In genomic region chr2:213147550-213147949, GRCh38 we compare ENCODE assay signal across 15 cellular contexts. TPM values are rescaled to one million over a fixed set of nuclear protein-coding genes. Genes with fewer than 3 reads are reported as not detected.
DNase-seq lines count a peak whose midpoint lies in the region; ATAC-seq and TF ChIP-seq lines count a peak whose summit lies in the region.
"Had no signal": no experiment of that assay in that cellular context is flagged by ENCODE, and none has a peak within 500 bp of the region (broad histone marks: within the 10 kb centered on the region; RNA-seq: fewer than 3 reads in every experiment).

No MANE protein-coding gene starts in this region.

- no peak overlapping the region for H3K4me3 ChIP-seq in gastrocnemius medialis

- POLR2A ChIA-PET in activated CD4-positive, alpha-beta memory T cell treated with anti-CD3 and anti-CD28 coated beads for 36 hours (lab: Charles Lee), result interaction anchor here (0.6 kb wide), 1 partner anchor 461 kb away, joined by 4 read pairs; no protein-coding TSS in a partner anchor
- POLR2A ChIA-PET in activated CD4-positive, alpha-beta memory T cell treated with anti-CD3 and anti-CD28 coated beads, Interleukin-2, amount 10 ng/mL, durations not matched to agents 7 days and 5 days (lab: Charles Lee), result no interaction called here
- POLR2A ChIA-PET in activated CD8-positive, alpha-beta T cell treated with anti-CD3 and anti-CD28 coated beads, Interleukin-2, amount 10 ng/mL, durations not matched to agents 7 days and 5 days (lab: Charles Lee), result interaction anchor here (0.5 to 1.3 kb wide), 3 partner anchors 12 to 28 kb away, joined by 3 to 6 read pairs (median 4); no protein-coding TSS in a partner anchor

- H3K4me1 Mint-ChIP-seq in activated CD4-positive, alpha-beta memory T cell treated with anti-CD3 and anti-CD28 coated beads for 36 hours (ENCODE audit: low read depth), result peaks cover 19% of the 10 kb centered on the region
- H3K4me1 Mint-ChIP-seq in activated CD4-positive, alpha-beta memory T cell treated with anti-CD3 and anti-CD28 coated beads, Interleukin-2, amount 10 ng/mL, durations not matched to agents 7 days and 5 days, result peaks cover 28% of the 10 kb centered on the region
- peaks cover 46% of the 10 kb centered on the region for H3K4me1 Mint-ChIP-seq in activated CD8-positive, alpha-beta T cell treated with anti-CD3 and anti-CD28 coated beads, Interleukin-2, amount 10 ng/mL, durations not matched to agents 7 days and 5 days (ENCODE audit: low read depth)
- H3K4me1 Mint-ChIP-seq in progenitor cell of endocrine pancreas (ENCODE audit: low read depth), result peaks cover 38% of the 10 kb centered on the region

- H3K4me3 Mint-ChIP-seq in activated CD4-positive, alpha-beta memory T cell treated with anti-CD3 and anti-CD28 coated beads for 36 hours, result peak overlapping the region; percentile 39
- no peak overlapping the region for H3K4me3 Mint-ChIP-seq in activated CD4-positive, alpha-beta memory T cell treated with anti-CD3 and anti-CD28 coated beads, Interleukin-2, amount 10 ng/mL, durations not matched to agents 7 days and 5 days
- H3K4me3 Mint-ChIP-seq in activated CD8-positive, alpha-beta T cell treated with anti-CD3 and anti-CD28 coated beads, Interleukin-2, amount 10 ng/mL, durations not matched to agents 7 days and 5 days, result peak overlapping the region; percentile 93
- no peak overlapping the region for H3K4me3 Mint-ChIP-seq in progenitor cell of endocrine pancreas (ENCODE audit: low read depth)
- H3K4me3 Mint-ChIP-seq: memory B cell had no signal

- intact Hi-C loops in activated CD4-positive, alpha-beta memory T cell treated with anti-CD3 and anti-CD28 coated beads for 36 hours (cut with micrococcal nuclease), result no loop called here
- intact Hi-C loops in gastrocnemius medialis (cut with DNase I; ENCODE audit: low total_unique reads), result no loop called here

- no peaks in the 10 kb centered on the region for H3K9me3 ChIP-seq in gastrocnemius medialis
- H3K9me3 ChIP-seq: heart left ventricle had no signal

- no peak for DNase-seq in activated CD4-positive, alpha-beta memory T cell treated with anti-CD3 and anti-CD28 coated beads for 36 hours
- no peak for DNase-seq in activated CD4-positive, alpha-beta memory T cell treated with anti-CD3 and anti-CD28 coated beads, Interleukin-2, amount 10 ng/mL, durations not matched to agents 7 days and 5 days
- peak; percentile 48 for DNase-seq in activated CD8-positive, alpha-beta T cell treated with anti-CD3 and anti-CD28 coated beads, Interleukin-2, amount 10 ng/mL, durations not matched to agents 7 days and 5 days
- DNase-seq in gastrocnemius medialis (no peak), progenitor cell of endocrine pancreas (ENCODE audit: low spot score, unreplicated experiment) (no peak), hypothalamus (lab: John Stamatoyannopoulos, UW) (no peak), NCI-H82 (lab: John Stamatoyannopoulos, UW) (no peak)
- DNase-seq: ACHN, heart left ventricle, NCI-H146, T-helper 9 cell had no signal

- H3K27me3 ChIP-seq in gastrocnemius medialis, result no peaks in the 10 kb centered on the region
- H3K27me3 ChIP-seq: heart left ventricle had no signal

- no peak for TF ChIP-seq POLR2A in gastrocnemius medialis (IDR thresholded peaks at IDR 0.05)

- ATAC-seq in HG03139 (IDR thresholded peaks at IDR 0.05; ENCODE audit: unreplicated experiment) (peak; percentile 15), gastrocnemius medialis (no peak)
- ATAC-seq in activated CD8-positive, alpha-beta T cell treated with anti-CD3 and anti-CD28 coated beads, Interleukin-2, amount 10 ng/mL, durations not matched to agents 7 days and 5 days, result no peak
- ATAC-seq: HCT116, heart left ventricle had no signal

- H3K36me3 Mint-ChIP-seq in activated CD4-positive, alpha-beta memory T cell treated with anti-CD3 and anti-CD28 coated beads for 36 hours, result no peaks in the 10 kb centered on the region
- peaks cover 2% of the 10 kb centered on the region for H3K36me3 Mint-ChIP-seq in activated CD4-positive, alpha-beta memory T cell treated with anti-CD3 and anti-CD28 coated beads, Interleukin-2, amount 10 ng/mL, durations not matched to agents 7 days and 5 days (ENCODE audit: low read depth)
- peaks cover 25% of the 10 kb centered on the region for H3K36me3 Mint-ChIP-seq in activated CD8-positive, alpha-beta T cell treated with anti-CD3 and anti-CD28 coated beads, Interleukin-2, amount 10 ng/mL, durations not matched to agents 7 days and 5 days (ENCODE audit: low read depth)
- H3K36me3 Mint-ChIP-seq in progenitor cell of endocrine pancreas (ENCODE audit: insufficient read depth), result no peaks in the 10 kb centered on the region
- H3K36me3 Mint-ChIP-seq: activated naive CD4-positive, alpha-beta T cell treated with anti-CD3 and anti-CD28 coated beads, Interleukin-2, amount 50 U/mL, for 24 hours; memory B cell had no signal

- peaks cover 26% of the 10 kb centered on the region for H3K27me3 Mint-ChIP-seq in activated CD4-positive, alpha-beta memory T cell treated with anti-CD3 and anti-CD28 coated beads for 36 hours
- H3K27me3 Mint-ChIP-seq in activated CD4-positive, alpha-beta memory T cell treated with anti-CD3 and anti-CD28 coated beads, Interleukin-2, amount 10 ng/mL, durations not matched to agents 7 days and 5 days, result peaks cover 36% of the 10 kb centered on the region
- peaks cover 4% of the 10 kb centered on the region for H3K27me3 Mint-ChIP-seq in activated CD8-positive, alpha-beta T cell treated with anti-CD3 and anti-CD28 coated beads, Interleukin-2, amount 10 ng/mL, durations not matched to agents 7 days and 5 days (ENCODE audit: low read depth)
- H3K27me3 Mint-ChIP-seq in progenitor cell of endocrine pancreas, result no peaks in the 10 kb centered on the region

- no peak overlapping the region for H3K27ac Mint-ChIP-seq in activated CD4-positive, alpha-beta memory T cell treated with anti-CD3 and anti-CD28 coated beads for 36 hours
- no peak overlapping the region for H3K27ac Mint-ChIP-seq in activated CD4-positive, alpha-beta memory T cell treated with anti-CD3 and anti-CD28 coated beads, Interleukin-2, amount 10 ng/mL, durations not matched to agents 7 days and 5 days
- peak overlapping the region; percentile 57 for H3K27ac Mint-ChIP-seq in activated CD8-positive, alpha-beta T cell treated with anti-CD3 and anti-CD28 coated beads, Interleukin-2, amount 10 ng/mL, durations not matched to agents 7 days and 5 days
- H3K27ac Mint-ChIP-seq in progenitor cell of endocrine pancreas, result no peak overlapping the region
- H3K27ac Mint-ChIP-seq: activated naive CD4-positive, alpha-beta T cell treated with anti-CD3 and anti-CD28 coated beads, Interleukin-2, amount 50 U/mL, for 24 hours; memory B cell had no signal

- no peaks in the 10 kb centered on the region for H3K36me3 ChIP-seq in gastrocnemius medialis

- CTCF ChIA-PET in activated CD4-positive, alpha-beta memory T cell treated with anti-CD3 and anti-CD28 coated beads for 36 hours (lab: Charles Lee), result interaction anchor here (0.6 to 0.7 kb wide), 2 partner anchors 283 to 461 kb away, joined by 3 to 4 read pairs; no protein-coding TSS in a partner anchor
- CTCF ChIA-PET in activated CD4-positive, alpha-beta memory T cell treated with anti-CD3 and anti-CD28 coated beads, Interleukin-2, amount 10 ng/mL, durations not matched to agents 7 days and 5 days (lab: Charles Lee), result interaction anchor here (1.7 kb wide), 1 partner anchor 56 kb away, joined by 3 read pairs; no protein-coding TSS in a partner anchor
- CTCF ChIA-PET in activated CD8-positive, alpha-beta T cell treated with anti-CD3 and anti-CD28 coated beads, Interleukin-2, amount 10 ng/mL, durations not matched to agents 7 days and 5 days (lab: Charles Lee), result interaction anchor here (0.6 to 3.2 kb wide), 4 partner anchors 17 to 284 kb away, joined by 3 to 17 read pairs (median 4); no protein-coding TSS in a partner anchor

- in situ Hi-C loops in gastrocnemius medialis (cut with MboI; ENCODE audit: low sequenced_read_pairs in 4 of 4), result no loop called here

- no peaks in the 10 kb centered on the region for H3K9me3 Mint-ChIP-seq in activated CD4-positive, alpha-beta memory T cell treated with anti-CD3 and anti-CD28 coated beads for 36 hours
- no peaks in the 10 kb centered on the region for H3K9me3 Mint-ChIP-seq in activated CD4-positive, alpha-beta memory T cell treated with anti-CD3 and anti-CD28 coated beads, Interleukin-2, amount 10 ng/mL, durations not matched to agents 7 days and 5 days
- H3K9me3 Mint-ChIP-seq in activated CD8-positive, alpha-beta T cell treated with anti-CD3 and anti-CD28 coated beads, Interleukin-2, amount 10 ng/mL, durations not matched to agents 7 days and 5 days (ENCODE audit: insufficient read depth), result no peaks in the 10 kb centered on the region
- no peaks in the 10 kb centered on the region for H3K9me3 Mint-ChIP-seq in progenitor cell of endocrine pancreas (ENCODE audit: low read depth)
- H3K9me3 Mint-ChIP-seq: activated naive CD4-positive, alpha-beta T cell treated with anti-CD3 and anti-CD28 coated beads, Interleukin-2, amount 50 U/mL, for 24 hours; memory B cell had no signal

- TF ChIP-seq CTCF in gastrocnemius medialis (IDR thresholded peaks at IDR 0.05 in 4 of 5, conservative IDR thresholded peaks at IDR 0.05 in 1 of 5) (no peak), progenitor cell of endocrine pancreas (IDR thresholded peaks at IDR 0.05; ENCODE audit: unreplicated experiment) (no peak)

- H3K4me1 ChIP-seq in gastrocnemius medialis, result peaks cover 39 to 54% of the 10 kb centered on the region in 2 donors

- H3K27ac ChIP-seq in gastrocnemius medialis, result peak overlapping the region; percentile 27 to 98 (median 88)
- H3K27ac ChIP-seq: heart left ventricle had no signal

RNA-seq across cellular contexts. Expression of gene IKZF2, which starts 3.9 kb away (rescaled TPM):
- 1 to 10 TPM; 8.1 to 9.1 TPM for total RNA-seq in activated CD4-positive, alpha-beta memory T cell treated with anti-CD3 and anti-CD28 coated beads for 36 hours
- 1 to 10 TPM; 4.2 to 6.0 TPM for total RNA-seq in activated CD4-positive, alpha-beta memory T cell treated with anti-CD3 and anti-CD28 coated beads, Interleukin-2, amount 10 ng/mL, durations not matched to agents 7 days and 5 days
- total RNA-seq in activated CD8-positive, alpha-beta T cell treated with anti-CD3 and anti-CD28 coated beads, Interleukin-2, amount 10 ng/mL, durations not matched to agents 7 days and 5 days, result 10 to 100 TPM; 29.7 to 30.8 TPM
- 10 to 100 TPM in 1 of 4 donors, 1 to 10 TPM in 3; 4.9 to 15.5 (median 6.0) TPM for total RNA-seq in gastrocnemius medialis
- total RNA-seq in progenitor cell of endocrine pancreas, result 21.3 and 21.9 TPM in 2 replicates

Comparison
In these comparisons a context has a peak if more than half of its experiments do, and no peak if none do; other contexts are left out.
1. H3K4me3 Mint-ChIP-seq: peak in activated CD4-positive, alpha-beta memory T cell treated with anti-CD3 and anti-CD28 coated beads for 36 hours (single experiment) and activated CD8-positive, alpha-beta T cell treated with anti-CD3 and anti-CD28 coated beads, Interleukin-2, amount 10 ng/mL, durations not matched to agents 7 days and 5 days (single experiment); none in activated CD4-positive, alpha-beta memory T cell treated with anti-CD3 and anti-CD28 coated beads, Interleukin-2, amount 10 ng/mL, durations not matched to agents 7 days and 5 days (single experiment) and progenitor cell of endocrine pancreas (single experiment).